13 cellular contexts compared by ENCODE assay signal in genomic region chr20:3071266-3071609, GRCh38. TPM values are rescaled to one million over a fixed set of nuclear protein-coding genes. Genes with fewer than 3 reads are reported as not detected.
DNase-seq lines count a peak whose midpoint lies in the region; ATAC-seq, FAIRE-seq and TF ChIP-seq lines count a peak whose summit lies in the region.
"Had no signal": no experiment of that assay in that cellular context is flagged by ENCODE, and none has a peak within 500 bp of the region (broad histone marks: within the 10 kb centered on the region; RNA-seq: fewer than 3 reads in every experiment).

No MANE protein-coding gene starts in this region.

- H3K9me3 ChIP-seq in breast epithelium (no peaks in the 10 kb centered on the region), mammary epithelial cell (replicated peaks; ENCODE audit: insufficient read depth, low read length) (no peaks in the 10 kb centered on the region), astrocyte (ENCODE audit: insufficient read depth, low read depth, low read length) (no peaks in the 10 kb centered on the region), upper lobe of left lung (no peaks in the 10 kb centered on the region)

- no peak overlapping the region for H2BK15ac ChIP-seq in mesendoderm (replicated peaks; ENCODE audit: low read depth)

- no peak overlapping the region for H2BK5ac ChIP-seq in mesendoderm (ENCODE audit: low read length)

- H3K27me3 ChIP-seq in breast epithelium (no peaks in the 10 kb centered on the region), mammary epithelial cell (ENCODE audit: insufficient read depth, low read length) (peaks cover 10% of the 10 kb centered on the region), astrocyte (ENCODE audit: insufficient read depth, low read length) (peaks cover 14% of the 10 kb centered on the region), mesendoderm (ENCODE audit: insufficient read depth, low read length, poor library complexity) (peaks cover 2% of the 10 kb centered on the region), upper lobe of left lung (peaks cover 0 to 13% (median 9%) of the 10 kb centered on the region in 4 donors)

- H3K27ac ChIP-seq in breast epithelium (peak overlapping the region in 1 of 2 donors; percentile 43), mammary epithelial cell (ENCODE audit: insufficient read depth, low read depth, low read length) (no peak overlapping the region), astrocyte (ENCODE audit: low read depth, low read length) (no peak overlapping the region), mesendoderm (ENCODE audit: low read depth, low read length) (no peak overlapping the region), upper lobe of left lung (no peak overlapping the region)

- TF ChIP-seq EP300 in upper lobe of left lung (IDR thresholded peaks at IDR 0.05): no peak

- no peaks in the 10 kb centered on the region for H3K9me3 Mint-ChIP-seq in astrocyte (ENCODE audit: unreplicated experiment)

- peak overlapping the region; percentile 79 for H3K56ac ChIP-seq in mesendoderm (ENCODE audit: low read length)

- no peaks in the 10 kb centered on the region for H3K36me3 Mint-ChIP-seq in astrocyte (ENCODE audit: low read depth, unreplicated experiment)

- no peak overlapping the region for H4K5ac ChIP-seq in mesendoderm (ENCODE audit: low read length)

- H3K79me1 ChIP-seq in mesendoderm (ENCODE audit: low read length): no peaks in the 10 kb centered on the region

- in situ Hi-C loops in mammary epithelial cell (cut with MboI; ENCODE audit: low sequenced_read_pairs in 2 of 2): no loop called here

- no peaks in the 10 kb centered on the region for H3K36me3 ChIP-seq in breast epithelium
- H3K36me3 ChIP-seq in mammary epithelial cell (ENCODE audit: insufficient read depth, low read length): no peaks in the 10 kb centered on the region
- no peaks in the 10 kb centered on the region for H3K36me3 ChIP-seq in astrocyte (ENCODE audit: insufficient read depth, low read length)
- no peaks in the 10 kb centered on the region for H3K36me3 ChIP-seq in mesendoderm (ENCODE audit: control insufficient read depth, insufficient read depth, low read length)
- no peaks in the 10 kb centered on the region for H3K36me3 ChIP-seq in upper lobe of left lung

- no peak overlapping the region for H3K9ac ChIP-seq in mammary epithelial cell (ENCODE audit: insufficient read depth, low read length)
- H3K9ac ChIP-seq in astrocyte (ENCODE audit: low read length): no peak overlapping the region
- no peak overlapping the region for H3K9ac ChIP-seq in mesendoderm (ENCODE audit: low read length)

- no peak for FAIRE-seq in astrocyte (lab: Jason Lieb, UNC)

- H3K4me3 ChIP-seq in breast epithelium (peak overlapping the region; percentile 58 to 88 (median 67)), mammary epithelial cell (replicated peaks in 1 of 3; ENCODE audit: insufficient read depth in 1 of 3, low read depth in 2 of 3, low read length in 3 of 3) (no peak overlapping the region), astrocyte (ENCODE audit: insufficient read depth, low read depth, low read length) (no peak overlapping the region), mesendoderm (ENCODE audit: low read length) (no peak overlapping the region), upper lobe of left lung (peak overlapping the region in 3 of 4 donors; percentile 45 to 60 (median 59))

- H3K79me2 ChIP-seq in mammary epithelial cell (ENCODE audit: insufficient read depth, low read length) (no peaks in the 10 kb centered on the region), astrocyte (ENCODE audit: insufficient read depth, low read length) (no peaks in the 10 kb centered on the region), mesendoderm (ENCODE audit: control insufficient read depth, insufficient read depth, low read length) (no peaks in the 10 kb centered on the region)

- H2AK5ac ChIP-seq in mesendoderm (ENCODE audit: low read length): no peak overlapping the region

- no peak for ATAC-seq in upper lobe of left lung (ENCODE audit: low FRiP score in 2 of 2)
- ATAC-seq in GM18873 (IDR thresholded peaks at IDR 0.05; ENCODE audit: low FRiP score, unreplicated experiment): no peak

- H3K4me1 ChIP-seq in breast epithelium (peaks cover 0 to 7% of the 10 kb centered on the region in 2 donors), mammary epithelial cell (ENCODE audit: insufficient read depth, low read length) (peaks cover 7% of the 10 kb centered on the region), astrocyte (ENCODE audit: insufficient read depth, low read length) (peaks cover 2% of the 10 kb centered on the region), mesendoderm (ENCODE audit: control insufficient read depth, low read depth, low read length) (no peaks in the 10 kb centered on the region), upper lobe of left lung (peaks cover 4 to 15% (median 12%) of the 10 kb centered on the region in 4 donors)

- WGBS in mammary epithelial cell (ENCODE audit: low coverage, missing lambda C conversion rate): 94% methylated on average over 2 of the region's 16 CpGs
- no CpG with 5 or more reads among the region's 16 CpGs for WGBS in mesendoderm (ENCODE audit: extremely low coverage, insufficient coverage, low lambda C conversion rate)
- WGBS in upper lobe of left lung, 2 donors: 87 to 88% methylated on average over 11 to 12 of the region's 16 CpGs

- CTCF ChIA-PET in mammary epithelial cell (lab: Charles Lee; ENCODE audit: low non-redundant PET): interaction anchor here (0.6 kb wide), 1 partner anchor 132 kb away, joined by 3 read pairs; no protein-coding TSS in a partner anchor

- no peak overlapping the region for H2BK120ac ChIP-seq in mesendoderm (ENCODE audit: low read depth, low read length)

- H3K4ac ChIP-seq in mesendoderm (ENCODE audit: low read depth, low read length): no peak overlapping the region

- H4K20me1 ChIP-seq in mammary epithelial cell (ENCODE audit: insufficient read depth, low read length): no peaks in the 10 kb centered on the region
- no peaks in the 10 kb centered on the region for H4K20me1 ChIP-seq in astrocyte (ENCODE audit: insufficient read depth, low read length)

- H3K27ac Mint-ChIP-seq in astrocyte (ENCODE audit: unreplicated experiment): no peak overlapping the region

- H3K4me2 ChIP-seq in mammary epithelial cell (ENCODE audit: insufficient read depth, low read depth, low read length): no peak overlapping the region
- H3K4me2 ChIP-seq in astrocyte (ENCODE audit: low read length): peak overlapping the region; percentile 71
- no peak overlapping the region for H3K4me2 ChIP-seq in mesendoderm (ENCODE audit: low read length)

- no peak overlapping the region for H3K4me3 Mint-ChIP-seq in astrocyte (ENCODE audit: unreplicated experiment)

- DNase-seq in breast epithelium (ENCODE audit: low spot score in 2 of 2): no peak
- DNase-seq in mammary epithelial cell: no peak
- no peak for DNase-seq in astrocyte (ENCODE audit: low read depth)
- DNase-seq in mesendoderm: no peak
- no peak for DNase-seq in upper lobe of left lung
- DNase-seq in Kasumi-1 (lab: John Stamatoyannopoulos, UW): no peak
- DNase-seq in NCI-H2107 (lab: John Stamatoyannopoulos, UW): no peak
- DNase-seq: C1 segment of cervical spinal cord, KG1, NCI-H510A, occipital lobe had no signal

- TF ChIP-seq CTCF in breast epithelium (IDR thresholded peaks at IDR 0.05) (no peak), mammary epithelial cell (conservative IDR thresholded peaks at IDR 0.05 in 1 of 2, IDR thresholded peaks at IDR 0.05 in 1 of 2; ENCODE audit: extremely low read depth in 1 of 2, insufficient read depth in 1 of 2, low read depth in 1 of 2, low read length in 2 of 2) (no peak), astrocyte (IDR thresholded peaks at IDR 0.05; ENCODE audit: insufficient read depth, low read depth, low read length) (no peak), upper lobe of left lung (IDR thresholded peaks at IDR 0.05) (no peak)

- H3K18ac ChIP-seq in mesendoderm (ENCODE audit: low read length): no peak overlapping the region

- intact Hi-C loops in breast epithelium (cut with DNase I; ENCODE audit: low total_unique reads): no loop called here
- intact Hi-C loops in mammary epithelial cell (cut with micrococcal nuclease): no loop called here

- peaks cover 13% of the 10 kb centered on the region for H3K4me1 Mint-ChIP-seq in astrocyte (ENCODE audit: low read depth, unreplicated experiment)

- no TSS peak for BruUV-seq in mammary epithelial cell (replicated peaks; lab: Mats Ljungman, UMichigan)

- H3K27me3 Mint-ChIP-seq in astrocyte (ENCODE audit: low read depth, unreplicated experiment): peaks cover 21% of the 10 kb centered on the region

- H2AFZ ChIP-seq in mammary epithelial cell (ENCODE audit: low read depth, low read length) (no peak overlapping the region), astrocyte (ENCODE audit: low read depth, low read length) (no peak overlapping the region)

- H3K23ac ChIP-seq in mesendoderm (ENCODE audit: low read length): no peak overlapping the region

- TF ChIP-seq POLR2A in breast epithelium (IDR thresholded peaks at IDR 0.05) (no peak), upper lobe of left lung (IDR thresholded peaks at IDR 0.05) (no peak)

- H4K8ac ChIP-seq in mesendoderm (ENCODE audit: low read depth, low read length): no peak overlapping the region

- dilution Hi-C loops in mammary epithelial cell (cut with HindIII; ENCODE audit: low sequenced_read_pairs): no loop called here

RNA-seq across cellular contexts. Expression of gene OXT, which starts 0.2 kb away (rescaled TPM):
- total RNA-seq in breast epithelium (1 to 10 TPM in 1 of 3 donors, not detected in 2; 4.5 TPM), mammary epithelial cell (not detected), astrocyte (not detected in 2 replicates), upper lobe of left lung (1 to 10 TPM in 1 of 6 donors, not detected in 5; 2.7 TPM)
- not detected for polyA plus RNA-seq in mammary epithelial cell
- not detected for polyA minus RNA-seq in mammary epithelial cell
- polyA plus RNA-seq in mesendoderm (2013, experiment 1 of 2): 0.14 TPM
- 0.25 TPM for polyA plus RNA-seq in mesendoderm (2013, experiment 2 of 2)
- total RNA-seq: occipital lobe, SK-MEL-5 had no signal

RNA-seq across cellular contexts. Expression of gene AVP, which starts 13.3 kb away (rescaled TPM):
- total RNA-seq in breast epithelium (not detected), mammary epithelial cell (not detected), astrocyte (not detected in 2 replicates), upper lobe of left lung (not detected)
- not detected for polyA plus RNA-seq in mammary epithelial cell
- polyA minus RNA-seq in mammary epithelial cell: not detected
- 0.07 TPM for polyA plus RNA-seq in mesendoderm (2013, experiment 1 of 2)
- polyA plus RNA-seq in mesendoderm (2013, experiment 2 of 2): 0.13 TPM
- total RNA-seq: occipital lobe, SK-MEL-5 had no signal

RNA-seq across cellular contexts. Expression of gene MRPS26, which starts 25.4 kb away (rescaled TPM):
- 10 to 100 TPM; 34.4 to 50.8 (median 44.9) TPM for total RNA-seq in breast epithelium
- 10 to 100 TPM; 25.3 to 54.7 TPM for total RNA-seq in mammary epithelial cell
- 55.9 TPM for polyA plus RNA-seq in mammary epithelial cell
- 3.5 TPM for polyA minus RNA-seq in mammary epithelial cell
- 27.3 and 29.0 TPM in 2 replicates for total RNA-seq in astrocyte
- 66.1 TPM for polyA plus RNA-seq in mesendoderm (2013, experiment 1 of 2)
- 66.6 TPM for polyA plus RNA-seq in mesendoderm (2013, experiment 2 of 2)
- total RNA-seq in upper lobe of left lung: 10 to 100 TPM; 36.7 to 65.5 (median 51.4) TPM

RNA-seq across cellular contexts. Expression of gene GNRH2, which starts 27.8 kb away (rescaled TPM):
- not detected for total RNA-seq in breast epithelium
- total RNA-seq in mammary epithelial cell: under 1 TPM in 1 of 2 donors, not detected in 1; 0.42 TPM
- not detected for polyA plus RNA-seq in mammary epithelial cell
- polyA minus RNA-seq in mammary epithelial cell: not detected
- 0.89 and 1.4 TPM in 2 replicates for total RNA-seq in astrocyte
- 0.20 TPM for polyA plus RNA-seq in mesendoderm (2013, experiment 1 of 2)
- polyA plus RNA-seq in mesendoderm (2013, experiment 2 of 2): not detected
- total RNA-seq in upper lobe of left lung: 1 to 10 TPM in 1 of 6 donors, not detected in 5; 1.1 TPM
- total RNA-seq: occipital lobe, SK-MEL-5 had no signal

Comparison
In these comparisons a context has a peak if more than half of its experiments do, and no peak if none do; other contexts are left out.
1. H3K4me3 ChIP-seq: peak in breast epithelium (3 of 3) and upper lobe of left lung (3 of 4); none in mammary epithelial cell (0 of 3), astrocyte (single experiment) and mesendoderm (single experiment).